In the genomic region with DNA sequence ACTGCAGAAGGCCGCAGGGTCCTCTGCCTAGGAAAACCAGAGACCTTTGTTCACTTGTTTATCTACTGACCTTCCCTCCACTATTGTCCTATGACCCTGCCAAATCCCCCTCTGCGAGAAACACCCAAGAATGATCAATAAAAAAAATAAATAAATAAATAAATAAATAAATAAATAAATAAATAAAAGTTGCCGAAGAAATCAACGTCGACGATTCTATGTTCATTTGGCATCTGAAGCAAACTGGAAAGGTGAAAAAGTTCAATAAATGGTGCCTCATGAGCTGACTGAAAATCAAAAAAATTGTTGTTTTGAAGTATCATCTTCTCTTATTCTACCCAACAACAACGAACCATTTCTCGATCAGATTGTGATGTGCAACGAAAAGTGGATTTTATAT, we compare ENCODE assay signal across 1 cellular context.
TF ChIP-seq lines count a peak whose summit lies in the region.

No MANE protein-coding gene starts in this region.

TF ChIP-seq in HEK293, 187 proteins besides CTCF, POLR2A, EP300 and RAD21 (continued from another document):
- TF ChIP-seq, protein P1, sequence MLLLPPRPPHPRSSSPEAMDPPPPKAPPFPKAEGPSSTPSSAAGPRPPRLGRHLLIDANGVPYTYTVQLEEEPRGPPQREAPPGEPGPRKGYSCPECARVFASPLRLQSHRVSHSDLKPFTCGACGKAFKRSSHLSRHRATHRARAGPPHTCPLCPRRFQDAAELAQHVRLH (tag by site-specific recombination; IDR thresholded peaks at IDR 0.05): peak; percentile 71; the same call in 1 of the 2 replicates
- peak; percentile 75 for TF ChIP-seq ZNF623 (tag by site-specific recombination; IDR thresholded peaks at IDR 0.05)
- TF ChIP-seq, protein P2, sequence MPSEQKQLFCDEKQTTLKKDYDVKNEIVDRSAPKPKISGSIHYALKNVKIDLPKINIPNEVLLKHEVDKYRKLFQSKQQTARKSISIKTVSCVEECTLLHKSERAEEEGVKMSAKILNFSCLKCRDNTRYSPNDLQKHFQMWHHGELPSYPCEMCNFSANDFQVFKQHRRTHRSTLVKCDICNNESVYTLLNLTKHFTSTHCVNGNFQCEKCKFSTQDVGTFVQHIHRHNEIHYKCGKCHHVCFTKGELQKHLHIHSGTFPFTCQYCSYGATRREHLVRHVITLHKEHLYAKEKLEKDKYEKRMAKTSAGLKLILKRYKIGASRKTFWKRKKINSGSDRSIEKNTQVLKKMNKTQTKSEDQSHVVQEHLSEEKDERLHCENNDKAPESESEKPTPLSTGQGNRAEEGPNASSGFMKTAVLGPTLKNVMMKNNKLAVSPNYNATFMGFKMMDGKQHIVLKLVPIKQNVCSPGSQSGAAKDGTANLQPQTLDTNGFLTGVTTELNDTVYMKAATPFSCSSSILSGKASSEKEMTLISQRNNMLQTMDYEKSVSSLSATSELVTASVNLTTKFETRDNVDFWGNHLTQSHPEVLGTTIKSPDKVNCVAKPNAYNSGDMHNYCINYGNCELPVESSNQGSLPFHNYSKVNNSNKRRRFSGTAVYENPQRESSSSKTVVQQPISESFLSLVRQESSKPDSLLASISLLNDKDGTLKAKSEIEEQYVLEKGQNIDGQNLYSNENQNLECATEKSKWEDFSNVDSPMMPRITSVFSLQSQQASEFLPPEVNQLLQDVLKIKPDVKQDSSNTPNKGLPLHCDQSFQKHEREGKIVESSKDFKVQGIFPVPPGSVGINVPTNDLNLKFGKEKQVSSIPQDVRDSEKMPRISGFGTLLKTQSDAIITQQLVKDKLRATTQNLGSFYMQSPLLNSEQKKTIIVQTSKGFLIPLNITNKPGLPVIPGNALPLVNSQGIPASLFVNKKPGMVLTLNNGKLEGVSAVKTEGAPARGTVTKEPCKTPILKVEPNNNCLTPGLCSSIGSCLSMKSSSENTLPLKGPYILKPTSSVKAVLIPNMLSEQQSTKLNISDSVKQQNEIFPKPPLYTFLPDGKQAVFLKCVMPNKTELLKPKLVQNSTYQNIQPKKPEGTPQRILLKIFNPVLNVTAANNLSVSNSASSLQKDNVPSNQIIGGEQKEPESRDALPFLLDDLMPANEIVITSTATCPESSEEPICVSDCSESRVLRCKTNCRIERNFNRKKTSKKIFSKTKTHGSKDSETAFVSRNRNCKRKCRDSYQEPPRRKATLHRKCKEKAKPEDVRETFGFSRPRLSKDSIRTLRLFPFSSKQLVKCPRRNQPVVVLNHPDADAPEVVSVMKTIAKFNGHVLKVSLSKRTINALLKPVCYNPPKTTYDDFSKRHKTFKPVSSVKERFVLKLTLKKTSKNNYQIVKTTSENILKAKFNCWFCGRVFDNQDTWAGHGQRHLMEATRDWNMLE (tag by site-specific recombination; conservative IDR thresholded peaks at IDR 0.05; ENCODE audit: low read depth): peak; percentile 92
- 0 out of 2 replicates have a peak, but pooled peaks have one; percentile 11 for TF ChIP-seq ZNF560 (tag by site-specific recombination; IDR thresholded peaks at IDR 0.05; ENCODE audit: borderline replicate concordance)
- TF ChIP-seq ZNF140 (tag by site-specific recombination; IDR thresholded peaks at IDR 0.05): peak; percentile 66; the same call in 1 of the 2 replicates
